Comparison of ENCODE assay signal across 22 cellular contexts in genomic region chr9:15531380-15531779, GRCh38. TPM values are rescaled to one million over a fixed set of nuclear protein-coding genes. Genes with fewer than 3 reads are reported as not detected.
A peak's percentile ranks its signal among the peaks of the same experiment; 100 is the strongest.
DNase-seq lines count a peak whose midpoint lies in the region; ATAC-seq and FAIRE-seq lines count a peak whose summit lies in the region.
"Had no signal": no experiment of that assay in that cellular context is flagged by ENCODE, and none has a peak within 500 bp of the region (broad histone marks: within the 10 kb centered on the region; RNA-seq: fewer than 3 reads in every experiment).

No MANE protein-coding gene starts in this region.

- CTCF ChIA-PET in activated CD4-positive, alpha-beta T cell treated with anti-CD3 and anti-CD28 coated beads for 36 hours (lab: Charles Lee) = interaction anchor here (0.9 to 1.0 kb wide), 3 partner anchors 10 to 21 kb away, joined by 4 to 5 read pairs (median 4); no protein-coding TSS in a partner anchor

- H3K27ac Mint-ChIP-seq in activated CD4-positive, alpha-beta T cell treated with anti-CD3 and anti-CD28 coated beads for 36 hours = no peak overlapping the region
- H3K27ac Mint-ChIP-seq: activated B cell treated with CpG ODN at 0.5 μM for 24 hours; CD4-positive, alpha-beta T cell; HFFc6 had no signal

- no peaks in the 10 kb centered on the region for H3K9me3 Mint-ChIP-seq in activated CD4-positive, alpha-beta T cell treated with anti-CD3 and anti-CD28 coated beads for 36 hours (ENCODE audit: low read depth)
- H3K9me3 Mint-ChIP-seq: activated B cell treated with CpG ODN at 0.5 μM for 24 hours; CD4-positive, alpha-beta T cell; HFFc6 had no signal

- H3K4me1 Mint-ChIP-seq in activated CD4-positive, alpha-beta T cell treated with anti-CD3 and anti-CD28 coated beads for 36 hours = peaks cover 16% of the 10 kb centered on the region

- no peak overlapping the region for H3K4me3 Mint-ChIP-seq in activated CD4-positive, alpha-beta T cell treated with anti-CD3 and anti-CD28 coated beads for 36 hours
- H3K4me3 Mint-ChIP-seq: activated B cell treated with CpG ODN at 0.5 μM for 24 hours; CD4-positive, alpha-beta T cell; HFFc6 had no signal

- intact Hi-C loops in activated CD4-positive, alpha-beta T cell treated with anti-CD3 and anti-CD28 coated beads for 36 hours (cut with DNase I, micrococcal nuclease) = loop anchor here (1.0 to 5.0 kb wide), 4 partner anchors 19 to 319 kb away; no protein-coding TSS in a partner anchor

- H3K27me3 Mint-ChIP-seq in activated CD4-positive, alpha-beta T cell treated with anti-CD3 and anti-CD28 coated beads for 36 hours = no peaks in the 10 kb centered on the region
- H3K27me3 Mint-ChIP-seq: activated B cell treated with CpG ODN at 0.5 μM for 24 hours; CD4-positive, alpha-beta T cell had no signal

- POLR2A ChIA-PET in activated CD4-positive, alpha-beta T cell treated with anti-CD3 and anti-CD28 coated beads for 36 hours (lab: Charles Lee) = interaction anchor here (0.6 to 1.6 kb wide), 3 partner anchors 19 to 230 kb away, joined by 3 to 5 read pairs (median 3); partner anchors contain the start of gene PSIP1

- peak; percentile 84 for ATAC-seq in activated CD4-positive, alpha-beta T cell treated with anti-CD3 and anti-CD28 coated beads for 36 hours
- peak; percentile 37 for ATAC-seq in HG02970 (IDR thresholded peaks at IDR 0.05; ENCODE audit: low FRiP score, unreplicated experiment)
- ATAC-seq: esophagus mucosa had no signal

- peak; percentile 81 for FAIRE-seq in GM19239 (lab: Jason Lieb, UNC)
- FAIRE-seq: kidney, urothelium cell line had no signal

- DNase-seq in activated CD4-positive, alpha-beta T cell treated with anti-CD3 and anti-CD28 coated beads for 36 hours = peak; percentile 35
- DNase-seq in activated CD4-positive, alpha-beta T cell treated with anti-CD3 and anti-CD28 coated beads, Interleukin-2, amount 50 U/mL, for 1 hour = no peak
- DNase-seq in GM19239 (ENCODE audit: insufficient read length, low spot score) (no peak), OCI-M1 (lab: John Stamatoyannopoulos, UW) (peak; percentile 1), NCI-H1436 (lab: John Stamatoyannopoulos, UW) (no peak), midbrain (lab: John Stamatoyannopoulos, UW) (no peak), HUDEP-2 (lab: John Stamatoyannopoulos, UW; ENCODE audit: unreplicated experiment in 76 of 76) (no peak)
- DNase-seq: activated B cell treated with CpG ODN at 0.5 μM for 24 hours; activated T-cell treated with anti-CD3 and anti-CD28 coated beads, Interleukin-2, amount 50 U/mL, for 1 hour; aorta; CD4-positive, alpha-beta T cell; head of caudate nucleus; HFFc6; Kasumi-1; kidney; NCI-H1694; NCI-H526 treated with DMSO at 0.1 percent for 48 hours; stimulated activated naive CD4-positive, alpha-beta T cell; SW 1271 had no signal

- no peaks in the 10 kb centered on the region for H3K36me3 Mint-ChIP-seq in activated CD4-positive, alpha-beta T cell treated with anti-CD3 and anti-CD28 coated beads for 36 hours (ENCODE audit: low read depth)

RNA-seq across cellular contexts. Expression of gene PSIP1, which starts 20.6 kb away (rescaled TPM):
- 100 to 1,000 TPM; 139 to 189 TPM for total RNA-seq in activated CD4-positive, alpha-beta T cell treated with anti-CD3 and anti-CD28 coated beads for 36 hours

RNA-seq across cellular contexts. Expression of gene CCDC171, which starts 21.5 kb away (rescaled TPM):
- 1 to 10 TPM; 2.8 to 2.9 TPM for total RNA-seq in activated CD4-positive, alpha-beta T cell treated with anti-CD3 and anti-CD28 coated beads for 36 hours

Comparison
In these comparisons a context has a peak if more than half of its experiments do, and no peak if none do; other contexts are left out.
1. DNase-seq: peak in activated CD4-positive, alpha-beta T cell treated with anti-CD3 and anti-CD28 coated beads for 36 hours (single experiment) and OCI-M1 (single experiment); none in activated CD4-positive, alpha-beta T cell treated with anti-CD3 and anti-CD28 coated beads, Interleukin-2, amount 50 U/mL, for 1 hour (single experiment), GM19239 (single experiment), NCI-H1436 (single experiment), midbrain (single experiment) and HUDEP-2 (0 of 76).